24 cellular contexts compared by ENCODE assay signal in genomic region chr12:120377611-120378010, GRCh38. TPM values are rescaled to one million over a fixed set of nuclear protein-coding genes. Genes with fewer than 3 reads are reported as not detected.
"Had no signal": no experiment of that assay in that cellular context is flagged by ENCODE, and none has a peak within 500 bp of the region (broad histone marks: within the 10 kb centered on the region; RNA-seq: fewer than 3 reads in every experiment).

No MANE protein-coding gene starts in this region.

- H3K36me3 ChIP-seq: esophagus squamous epithelium, pancreas, prostate gland, tibial nerve, upper lobe of right lung, vagina had no signal

- H3K27me3 ChIP-seq: pancreas, vagina had no signal

- ATAC-seq: effector memory CD8-positive, alpha-beta T cell; left colon; naive thymus-derived CD4-positive, alpha-beta T cell; stimulated activated effector memory CD8-positive, alpha-beta T cell treated with anti-CD3 and anti-CD28 coated beads, Interleukin-12 subunit alpha, Interleukin-12 subunit beta, amount 100 ng/mL, for 72 hours; stimulated activated naive CD8-positive, alpha-beta T cell treated with anti-CD3 and anti-CD28 coated beads, Interleukin-15, Interleukin-2, amounts not matched to agents 100 U/mL and 50 U/mL, for 24 hours; upper lobe of right lung had no signal

- H3K4me1 ChIP-seq: esophagus squamous epithelium, prostate gland, tibial nerve, upper lobe of right lung, vagina had no signal

- H3K4me3 ChIP-seq: esophagus squamous epithelium, pancreas, prostate gland, tibial nerve, upper lobe of right lung, vagina had no signal

- DNase-seq: effector memory CD8-positive, alpha-beta T cell; esophagus squamous epithelium; foreskin fibroblast; hippocampal formation; left colon; mammary epithelial cell; naive thymus-derived CD4-positive, alpha-beta T cell; occipital lobe; stimulated activated CD4-positive, alpha-beta T cell treated with anti-CD3 and anti-CD28 coated beads, Interleukin-4, amount 100 ng/mL, for 1 hour; stimulated activated CD8-positive, alpha-beta memory T cell treated with anti-CD3 and anti-CD28 coated beads, Interleukin-4, amount 100 ng/mL, for 48 hours; stimulated activated naive CD8-positive, alpha-beta T cell treated with anti-CD3 and anti-CD28 coated beads, Interleukin-15, Interleukin-2, amounts not matched to agents 100 U/mL and 50 U/mL, for 24 hours; upper lobe of right lung had no signal

- H3K9me3 ChIP-seq: esophagus squamous epithelium, pancreas, prostate gland, tibial nerve, upper lobe of right lung, vagina had no signal

- H3K27ac ChIP-seq: esophagus squamous epithelium, prostate gland, tibial nerve, upper lobe of right lung, vagina had no signal

- FAIRE-seq: colon, pancreas had no signal

RNA-seq across cellular contexts. Expression of gene MSI1, which starts 8.6 kb away (rescaled TPM):
- total RNA-seq: mononuclear cell; naive thymus-derived CD4-positive, alpha-beta T cell had no signal
- polyA plus RNA-seq: mammary epithelial cell; naive thymus-derived CD4-positive, alpha-beta T cell had no signal

RNA-seq across cellular contexts. Expression of gene PLA2G1B, which starts 50.0 kb away (rescaled TPM):
- total RNA-seq: epithelial cell of proximal tubule, esophagus squamous epithelium, kidney epithelial cell, left colon, lower leg skin, mammary epithelial cell, occipital lobe, prostate gland, renal cortical epithelial cell, vagina had no signal
- polyA plus RNA-seq: mammary epithelial cell, neural cell had no signal
